ENCODE assay signal across 8 cellular contexts in the genomic region with DNA sequence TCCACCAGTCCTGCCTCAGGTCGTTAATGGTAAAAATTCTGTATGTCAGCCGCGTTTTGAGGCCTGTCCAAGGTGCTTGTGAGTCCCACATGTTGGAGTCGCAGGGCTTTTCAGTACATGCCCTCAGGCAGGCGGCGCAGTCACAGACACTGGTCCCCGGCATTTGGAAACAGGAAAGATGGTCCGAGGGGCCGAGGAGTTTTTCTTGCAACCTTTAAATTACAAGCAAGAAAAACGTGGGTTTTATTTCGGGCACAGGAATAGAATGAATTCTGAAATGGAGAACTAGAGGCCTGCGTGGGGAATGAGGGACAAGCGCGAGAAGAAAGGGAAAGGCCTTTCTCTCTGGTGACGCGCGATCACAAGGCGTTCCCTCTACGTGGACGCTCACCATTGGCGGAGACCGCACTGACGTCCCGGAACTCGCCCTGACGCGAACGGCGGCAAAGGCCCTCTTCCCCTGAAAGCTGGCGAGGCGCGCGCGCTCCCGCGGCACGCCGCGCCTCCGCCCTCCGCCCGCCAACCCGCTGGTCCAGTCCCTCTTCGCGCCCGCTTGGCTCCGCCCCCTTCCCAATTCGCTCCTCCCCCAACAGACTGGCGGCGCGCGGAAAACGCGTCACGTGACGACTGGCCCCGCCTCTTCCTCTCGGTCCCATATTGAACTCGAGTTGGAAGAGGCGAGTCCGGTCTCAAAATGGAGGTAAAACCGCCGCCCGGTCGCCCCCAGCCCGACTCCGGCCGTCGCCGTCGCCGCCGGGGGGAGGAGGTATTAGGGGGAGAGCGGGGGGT. TPM values are rescaled to one million over a fixed set of nuclear protein-coding genes. Genes with fewer than 3 reads are reported as not detected.
DNase-seq lines count a peak whose midpoint lies in the region; ATAC-seq and TF ChIP-seq lines count a peak whose summit lies in the region.

A gene (plus strand): TSS at position 689 of the 789 bp plus-strand sequence. CDS start 6 bp downstream, at position 695.

- H3K9ac ChIP-seq in mammary epithelial cell (ENCODE audit: insufficient read depth, low read length), result peak within 1 kb of the TSS; percentile 100
- peak within 1 kb of the TSS; percentile 99 for H3K9ac ChIP-seq in iPS-20b (ENCODE audit: low read depth, low read length)

- H3K4me1 ChIP-seq in mammary epithelial cell (ENCODE audit: insufficient read depth, low read length) (peaks cover 20% of the 10 kb centered on the region), iPS-20b (ENCODE audit: insufficient read depth, low read length) (peaks cover 3% of the 10 kb centered on the region; the same call in 1 of the 2 replicates)

- peak within 1 kb of the TSS; percentile 89 for H3K4me2 ChIP-seq in mammary epithelial cell (ENCODE audit: insufficient read depth, low read depth, low read length)

- ATAC-seq in GM18873 (IDR thresholded peaks at IDR 0.05; ENCODE audit: low FRiP score, unreplicated experiment) (peak; percentile 86), HG03139 (IDR thresholded peaks at IDR 0.05; ENCODE audit: unreplicated experiment) (peak; percentile 84)

- dilution Hi-C loops in mammary epithelial cell (cut with HindIII; ENCODE audit: low sequenced_read_pairs), result loop anchor here (10.0 kb wide), 1 partner anchor 47 kb away; no protein-coding TSS in a partner anchor

- under 1% methylated on average over 15 of the region's 74 CpGs for WGBS in mammary epithelial cell (ENCODE audit: low coverage, missing lambda C conversion rate)

- DNase-seq in AG04450 (ENCODE audit: low read depth, low spot score) (peak; percentile 97), NCI-H2227 (lab: John Stamatoyannopoulos, UW; ENCODE audit: unreplicated experiment) (peak; percentile 100), WERI-Rb-1 (peak; percentile 98), mammary epithelial cell (peak; percentile 99)

- in situ Hi-C loops in mammary epithelial cell (cut with MboI; ENCODE audit: low sequenced_read_pairs in 2 of 2), result loop anchor here in 1 of 2 donors (5.0 kb wide), 1 partner anchor 40 kb away; no protein-coding TSS in a partner anchor

- H3K36me3 ChIP-seq in WERI-Rb-1, result peaks cover 42% of the 10 kb centered on the region
- peaks cover 12% of the 10 kb centered on the region for H3K36me3 ChIP-seq in mammary epithelial cell (ENCODE audit: insufficient read depth, low read length)
- H3K36me3 ChIP-seq in iPS-20b (ENCODE audit: insufficient read depth, low read depth, low read length), result peaks cover 39% of the 10 kb centered on the region

- CTCF ChIA-PET in AG04450 (lab: Charles Lee), result interaction anchor here (0.8 to 1.3 kb wide), 5 partner anchors 28 to 121 kb away, joined by 3 to 7 read pairs (median 3); no protein-coding TSS in a partner anchor
- CTCF ChIA-PET in mammary epithelial cell (lab: Charles Lee; ENCODE audit: low non-redundant PET), result interaction anchor here (0.8 kb wide), 1 partner anchor 47 kb away, joined by 3 read pairs; no protein-coding TSS in a partner anchor

- intact Hi-C loops in mammary epithelial cell (cut with micrococcal nuclease), result loop anchor here (1.0 to 5.0 kb wide), 3 partner anchors 42 to 120 kb away; no protein-coding TSS in a partner anchor

- peak within 1 kb of the TSS; percentile 100 for H3K27ac ChIP-seq in AG04450 (ENCODE audit: low read depth, low read length)
- H3K27ac ChIP-seq in WERI-Rb-1, result peak within 1 kb of the TSS; percentile 99
- H3K27ac ChIP-seq in mammary epithelial cell (ENCODE audit: insufficient read depth, low read depth, low read length), result peak within 1 kb of the TSS; percentile 99
- peak within 1 kb of the TSS; percentile 99 for H3K27ac ChIP-seq in iPS-20b (ENCODE audit: low read length)
- peak within 1 kb of the TSS; percentile 90 to 100 (median 99) for H3K27ac ChIP-seq in skin epidermis

- H3K27me3 ChIP-seq in AG04450 (ENCODE audit: control insufficient read depth, insufficient read depth, low read length) (no peaks in the 10 kb centered on the region), WERI-Rb-1 (ENCODE audit: insufficient read depth, low read depth, severe bottlenecking) (no peaks in the 10 kb centered on the region), mammary epithelial cell (ENCODE audit: insufficient read depth, low read length) (no peaks in the 10 kb centered on the region), iPS-20b (ENCODE audit: insufficient read depth, low read length) (no peaks in the 10 kb centered on the region)

- H3K4me3 ChIP-seq in AG04450 (ENCODE audit: low read depth, low read length), result peak within 1 kb of the TSS; percentile 80
- H3K4me3 ChIP-seq in WERI-Rb-1 (ENCODE audit: low read depth, low read length), result peak within 1 kb of the TSS; percentile 100
- peak within 1 kb of the TSS; percentile 81 to 100 (median 97) for H3K4me3 ChIP-seq in mammary epithelial cell (replicated peaks in 1 of 3; ENCODE audit: insufficient read depth in 1 of 3, low read depth in 2 of 3, low read length in 3 of 3)
- peak within 1 kb of the TSS; percentile 90 for H3K4me3 ChIP-seq in iPS-20b (ENCODE audit: low read length)
- H3K4me3 ChIP-seq in skin epidermis, result peak within 1 kb of the TSS; percentile 65 to 96 (median 92)

- BruUV-seq in mammary epithelial cell (replicated peaks; lab: Mats Ljungman, UMichigan), result no TSS peak

- TF ChIP-seq CTCF in AG04450 (IDR thresholded peaks at IDR 0.05; ENCODE audit: low read depth, low read length), result peak; percentile 26
- peak; percentile 14; the same call in 1 of the 2 replicates for TF ChIP-seq CTCF in WERI-Rb-1 (IDR thresholded peaks at IDR 0.05; ENCODE audit: low read depth, low read length)
- TF ChIP-seq CTCF in mammary epithelial cell (conservative IDR thresholded peaks at IDR 0.05 in 1 of 2, IDR thresholded peaks at IDR 0.05 in 1 of 2; ENCODE audit: extremely low read depth in 1 of 2, insufficient read depth in 1 of 2, low read depth in 1 of 2, low read length in 2 of 2), result peak in 1 of 2 donors; percentile 18

- peak within 1 kb of the TSS; percentile 51 for H2AFZ ChIP-seq in mammary epithelial cell (ENCODE audit: low read depth, low read length)

- peaks cover 3% of the 10 kb centered on the region for H4K20me1 ChIP-seq in mammary epithelial cell (ENCODE audit: insufficient read depth, low read length)

- H3K79me2 ChIP-seq in mammary epithelial cell (ENCODE audit: insufficient read depth, low read length), result peaks cover 65% of the 10 kb centered on the region

- POLR2A ChIA-PET in AG04450 (lab: Yijun Ruan, JAX), result interaction anchor here (0.6 to 1.7 kb wide), 9 partner anchors 9 to 53 kb away, joined by 3 to 11 read pairs (median 5); a partner anchor contains a TSS

- H3K9me3 ChIP-seq in AG04450 (ENCODE audit: control insufficient read depth, insufficient read depth, low read length) (no peaks in the 10 kb centered on the region), WERI-Rb-1 (ENCODE audit: severe bottlenecking) (no peaks in the 10 kb centered on the region), mammary epithelial cell (replicated peaks; ENCODE audit: insufficient read depth, low read length) (no peaks in the 10 kb centered on the region), iPS-20b (ENCODE audit: insufficient read depth, low read depth, low read length) (no peaks in the 10 kb centered on the region)

RNA-seq across cellular contexts. Expression of the gene that starts here (rescaled TPM):
- polyA plus RNA-seq in AG04450 (2011; rRNA removed), result 143 and 177 TPM in 2 replicates
- 30.4 and 57.9 TPM in 2 replicates for polyA minus RNA-seq in AG04450 (2011; rRNA and poly(A)+ RNA removed)
- 100 to 1,000 TPM in 1 of 2 donors, 10 to 100 TPM in 1; 18.2 to 196 TPM for total RNA-seq in mammary epithelial cell
- 59.9 TPM for polyA plus RNA-seq in mammary epithelial cell
- 29.6 TPM for polyA minus RNA-seq in mammary epithelial cell

Comparison
In these comparisons a context has a peak if more than half of its experiments do, and no peak if none do; other contexts are left out.
1. Peak in every context shown above with its lines: DNase-seq, ATAC-seq, H3K4me3 ChIP-seq and H3K27ac ChIP-seq.